In the genomic region with DNA sequence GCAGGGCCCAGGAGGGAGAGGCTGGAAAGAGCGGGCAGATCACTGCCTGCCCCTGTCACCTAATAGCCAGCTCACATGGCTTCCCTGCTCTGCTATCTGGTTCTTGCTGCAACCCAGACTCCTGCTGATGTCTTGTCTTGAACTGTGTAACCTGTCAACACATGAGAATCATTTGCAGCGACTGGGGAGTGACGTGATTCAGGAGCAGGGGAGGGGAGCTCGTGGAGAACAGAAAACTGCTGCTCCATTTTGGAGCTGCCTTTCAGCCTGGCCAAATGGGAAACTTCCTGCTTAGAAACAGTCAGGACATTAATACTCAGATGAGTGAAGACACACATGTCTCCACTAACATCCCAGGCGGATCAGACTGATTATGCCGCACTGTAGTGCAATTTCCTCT, we compare ENCODE assay signal across 12 cellular contexts. TPM values are rescaled to one million over a fixed set of nuclear protein-coding genes. Genes with fewer than 3 reads are reported as not detected.
DNase-seq lines count a peak whose midpoint lies in the region; ATAC-seq and TF ChIP-seq lines count a peak whose summit lies in the region.
"Had no signal": no experiment of that assay in that cellular context is flagged by ENCODE, and none has a peak within 500 bp of the region (broad histone marks: within the 10 kb centered on the region; RNA-seq: fewer than 3 reads in every experiment).

No MANE protein-coding gene starts in this region.

- no peaks in the 10 kb centered on the region for H3K79me2 ChIP-seq in fibroblast of lung (ENCODE audit: control insufficient read depth, insufficient read depth, low read length)
- H3K79me2 ChIP-seq in neural progenitor cell (ENCODE audit: low read depth), result no peaks in the 10 kb centered on the region

- H3K27ac Mint-ChIP-seq in neural progenitor cell, result peak overlapping the region; percentile 72
- H3K27ac Mint-ChIP-seq in activated CD8-positive, alpha-beta memory T cell treated with anti-CD3 and anti-CD28 coated beads, Interleukin-2, amount 10 ng/mL, durations not matched to agents 7 days and 5 days, result no peak overlapping the region
- H3K27ac Mint-ChIP-seq: activated CD4-positive, alpha-beta memory T cell treated with anti-CD3 and anti-CD28 coated beads, Interleukin-2, amount 10 ng/mL, durations not matched to agents 7 days and 5 days; CD4-positive, CD25-positive, alpha-beta regulatory T cell had no signal

- CTCF ChIA-PET in activated CD8-positive, alpha-beta memory T cell treated with anti-CD3 and anti-CD28 coated beads, Interleukin-2, amount 10 ng/mL, durations not matched to agents 7 days and 5 days (lab: Charles Lee), result no interaction called here

- H3K36me3 ChIP-seq in fibroblast of lung (ENCODE audit: control insufficient read depth, insufficient read depth, low read length) (no peaks in the 10 kb centered on the region), neural progenitor cell (no peaks in the 10 kb centered on the region)

- H4K20me1 ChIP-seq in fibroblast of lung (ENCODE audit: control insufficient read depth, extremely low read depth, insufficient read depth, low read length) (no peaks in the 10 kb centered on the region), neural progenitor cell (ENCODE audit: low read depth) (no peaks in the 10 kb centered on the region)

- peaks cover 12% of the 10 kb centered on the region for H3F3A ChIP-seq in neural progenitor cell (ENCODE audit: low read depth)

- ATAC-seq in HG02759 (IDR thresholded peaks at IDR 0.05; ENCODE audit: unreplicated experiment), result no peak
- no peak for ATAC-seq in activated CD8-positive, alpha-beta memory T cell treated with anti-CD3 and anti-CD28 coated beads, Interleukin-2, amount 10 ng/mL, durations not matched to agents 7 days and 5 days

- H3K9ac ChIP-seq in fibroblast of lung (ENCODE audit: insufficient read depth, low read length), result no peak overlapping the region
- no peak overlapping the region for H3K9ac ChIP-seq in neural progenitor cell

- peak overlapping the region; percentile 14 for H3K27ac ChIP-seq in fibroblast of lung (ENCODE audit: insufficient read depth, low read length)
- no peak overlapping the region for H3K27ac ChIP-seq in neural progenitor cell

- DNase-seq in COR-L47 (lab: John Stamatoyannopoulos, UW), result peak; percentile 35
- peak; percentile 96 for DNase-seq in NCI-H2171 treated with DMSO at 0.1 percent for 48 hours (lab: John Stamatoyannopoulos, UW)
- peak in 1 of 2 donors; percentile 41 for DNase-seq in fibroblast of lung (ENCODE audit: low read depth in 2 of 2)
- DNase-seq in neural progenitor cell (ENCODE audit: low spot score), result no peak
- no peak for DNase-seq in activated CD8-positive, alpha-beta memory T cell treated with anti-CD3 and anti-CD28 coated beads, Interleukin-2, amount 10 ng/mL, durations not matched to agents 7 days and 5 days
- DNase-seq in RKO (ENCODE audit: low spot score), result no peak
- DNase-seq in activated effector memory CD4-positive, alpha-beta T cell treated with anti-CD3 and anti-CD28 coated beads, Interleukin-2, amount 50 U/mL, for 16 hours, result no peak
- DNase-seq: activated CD4-positive, alpha-beta memory T cell treated with anti-CD3 and anti-CD28 coated beads, Interleukin-2, amount 10 ng/mL, durations not matched to agents 7 days and 5 days; CD4-positive, CD25-positive, alpha-beta regulatory T cell; kidney; NCI-H446 had no signal

- H3K4me2 ChIP-seq in fibroblast of lung (ENCODE audit: extremely low read depth, insufficient read depth, low read length) (peak overlapping the region; percentile 1), neural progenitor cell (peak overlapping the region; percentile 4)

- no peaks in the 10 kb centered on the region for H3K27me3 ChIP-seq in fibroblast of lung (ENCODE audit: control insufficient read depth, insufficient read depth, low read length)
- no peaks in the 10 kb centered on the region for H3K27me3 ChIP-seq in neural progenitor cell

- no peak overlapping the region for H3K4me3 Mint-ChIP-seq in neural progenitor cell
- no peak overlapping the region for H3K4me3 Mint-ChIP-seq in activated CD8-positive, alpha-beta memory T cell treated with anti-CD3 and anti-CD28 coated beads, Interleukin-2, amount 10 ng/mL, durations not matched to agents 7 days and 5 days
- H3K4me3 Mint-ChIP-seq: activated CD4-positive, alpha-beta memory T cell treated with anti-CD3 and anti-CD28 coated beads, Interleukin-2, amount 10 ng/mL, durations not matched to agents 7 days and 5 days; CD4-positive, CD25-positive, alpha-beta regulatory T cell had no signal

- no peaks in the 10 kb centered on the region for H3K36me3 Mint-ChIP-seq in neural progenitor cell
- H3K36me3 Mint-ChIP-seq in activated CD8-positive, alpha-beta memory T cell treated with anti-CD3 and anti-CD28 coated beads, Interleukin-2, amount 10 ng/mL, durations not matched to agents 7 days and 5 days, result no peaks in the 10 kb centered on the region
- H3K36me3 Mint-ChIP-seq: CD4-positive, CD25-positive, alpha-beta regulatory T cell had no signal

- peaks cover 65% of the 10 kb centered on the region for H3K4me1 Mint-ChIP-seq in neural progenitor cell
- H3K4me1 Mint-ChIP-seq in activated CD8-positive, alpha-beta memory T cell treated with anti-CD3 and anti-CD28 coated beads, Interleukin-2, amount 10 ng/mL, durations not matched to agents 7 days and 5 days, result peaks cover 3% of the 10 kb centered on the region

- peaks cover 6% of the 10 kb centered on the region for H3K27me3 Mint-ChIP-seq in neural progenitor cell (ENCODE audit: insufficient read depth, low read depth)
- H3K27me3 Mint-ChIP-seq in activated CD8-positive, alpha-beta memory T cell treated with anti-CD3 and anti-CD28 coated beads, Interleukin-2, amount 10 ng/mL, durations not matched to agents 7 days and 5 days, result peaks cover 3% of the 10 kb centered on the region

- TF ChIP-seq CTCF in fibroblast of lung (conservative IDR thresholded peaks at IDR 0.05 in 1 of 2, IDR thresholded peaks at IDR 0.05 in 1 of 2; ENCODE audit: low read depth in 1 of 2, low read length in 2 of 2) (no peak), neural progenitor cell (IDR thresholded peaks at IDR 0.05) (no peak)

- peak overlapping the region; percentile 38 for H2AFZ ChIP-seq in fibroblast of lung (ENCODE audit: low read length)
- no peak overlapping the region for H2AFZ ChIP-seq in neural progenitor cell (replicated peaks)

- H3K4me1 ChIP-seq in fibroblast of lung (ENCODE audit: control insufficient read depth, extremely low read depth, insufficient read depth, low read length), result peaks cover 26% of the 10 kb centered on the region
- peaks cover 27% of the 10 kb centered on the region for H3K4me1 ChIP-seq in neural progenitor cell

- H3K9me3 ChIP-seq in fibroblast of lung (ENCODE audit: control insufficient read depth, insufficient read depth, low read depth, low read length) (no peaks in the 10 kb centered on the region), neural progenitor cell (ENCODE audit: low read depth) (no peaks in the 10 kb centered on the region)

- no peaks in the 10 kb centered on the region for H3K9me3 Mint-ChIP-seq in neural progenitor cell
- H3K9me3 Mint-ChIP-seq in activated CD8-positive, alpha-beta memory T cell treated with anti-CD3 and anti-CD28 coated beads, Interleukin-2, amount 10 ng/mL, durations not matched to agents 7 days and 5 days (ENCODE audit: low read depth), result no peaks in the 10 kb centered on the region
- H3K9me3 Mint-ChIP-seq: activated CD4-positive, alpha-beta memory T cell treated with anti-CD3 and anti-CD28 coated beads, Interleukin-2, amount 10 ng/mL, durations not matched to agents 7 days and 5 days; CD4-positive, CD25-positive, alpha-beta regulatory T cell had no signal

- H3K4me3 ChIP-seq in fibroblast of lung (replicated peaks in 1 of 4; ENCODE audit: control extremely low read depth in 1 of 4, insufficient read depth in 1 of 4, low read depth in 3 of 4, low read length in 4 of 4), result no peak overlapping the region
- no peak overlapping the region for H3K4me3 ChIP-seq in neural progenitor cell

RNA-seq across cellular contexts. Expression of gene RPL37A, which starts 38.1 kb away (rescaled TPM):
- total RNA-seq in fibroblast of lung (3,233 and 3,423 TPM in 2 replicates), neural progenitor cell (ENCODE audit: low replicate concordance) (1,730 and 1,918 TPM in 2 replicates)
- 1,592 and 1,688 TPM in 2 replicates for polyA plus RNA-seq in fibroblast of lung
- polyA plus RNA-seq in fibroblast of lung (2012), result 5,148 and 5,420 TPM in 2 replicates
- 265 and 436 TPM in 2 replicates for polyA minus RNA-seq in fibroblast of lung (ENCODE audit: low replicate concordance)
- 1,000 to 10,000 TPM; 2,001 to 2,301 TPM for total RNA-seq in activated CD8-positive, alpha-beta memory T cell treated with anti-CD3 and anti-CD28 coated beads, Interleukin-2, amount 10 ng/mL, durations not matched to agents 7 days and 5 days

Comparison
In these comparisons a context has a peak if more than half of its experiments do, and no peak if none do; other contexts are left out.
1. DNase-seq: peak in COR-L47 (single experiment) and NCI-H2171 treated with DMSO at 0.1 percent for 48 hours (single experiment); none in neural progenitor cell (single experiment), activated CD8-positive, alpha-beta memory T cell treated with anti-CD3 and anti-CD28 coated beads, Interleukin-2, amount 10 ng/mL, durations not matched to agents 7 days and 5 days (single experiment), RKO (single experiment) and activated effector memory CD4-positive, alpha-beta T cell treated with anti-CD3 and anti-CD28 coated beads, Interleukin-2, amount 50 U/mL, for 16 hours (single experiment).